In the genomic region with DNA sequence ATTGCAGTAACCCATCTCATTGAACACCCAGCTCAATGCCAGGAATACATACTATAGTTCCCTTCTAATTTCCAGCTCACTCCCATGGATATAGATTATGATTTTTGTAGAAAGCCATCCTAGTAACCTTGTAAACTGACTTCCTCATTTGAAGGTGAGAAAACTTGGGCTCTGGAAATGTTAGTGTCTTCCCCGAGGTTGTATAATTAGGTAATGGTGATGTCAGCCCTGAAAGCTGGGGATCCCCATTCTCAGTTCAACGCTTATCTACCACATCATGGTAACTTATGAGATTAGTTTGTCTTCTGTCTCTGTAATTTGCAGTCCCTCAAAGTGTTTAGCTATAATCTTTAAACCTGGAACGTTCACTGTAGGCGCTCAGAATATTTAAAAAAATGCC, we compare ENCODE assay signal across 32 cellular contexts.
"Had no signal": no experiment of that assay in that cellular context is flagged by ENCODE, and none has a peak within 500 bp of the region (broad histone marks: within the 10 kb centered on the region; RNA-seq: fewer than 3 reads in every experiment).

No MANE protein-coding gene starts in this region.

- ATAC-seq: activated CD8-positive, alpha-beta T cell treated with anti-CD3 and anti-CD28 coated beads for 36 hours; activated naive CD4-positive, alpha-beta T cell treated with anti-CD3 and anti-CD28 coated beads, Interleukin-2, amount 50 U/mL, for 72 hours; PC-3 had no signal

- H3K4me1 Mint-ChIP-seq: activated CD4-positive, alpha-beta T cell treated with anti-CD3 and anti-CD28 coated beads, Interleukin-2, amount 10 ng/mL, durations not matched to agents 24 days and 14 days; central memory CD8-positive, alpha-beta T cell had no signal

- H3K27me3 ChIP-seq: colonic mucosa, Peyer's patch, SJSA1 had no signal

- DNase-seq: activated CD4-positive, alpha-beta T cell treated with anti-CD3 and anti-CD28 coated beads, Interleukin-2, amount 10 ng/mL, durations not matched to agents 24 days and 14 days; activated CD4-positive, alpha-beta T cell treated with anti-CD3 and anti-CD28 coated beads, Interleukin-2, amount 50 U/mL, for 4 hours; activated CD8-positive, alpha-beta T cell treated with anti-CD3 and anti-CD28 coated beads for 36 hours; activated effector memory CD4-positive, alpha-beta T cell treated with Interleukin-2 at 50 U/mL for 16 hours; activated naive CD4-positive, alpha-beta T cell; activated T-cell treated with anti-CD3 and anti-CD28 coated beads, Interleukin-2, amount 50 U/mL, for 1 hour; amniotic stem cell; aorta; brain microvascular endothelial cell; colonic mucosa; MM.1S; NCI-H1092 treated with DMSO at 0.1 percent for 48 hours; NCI-H1417; NCI-H187 treated with DMSO at 0.1 percent for 48 hours; NCI-H2081; NCI-H2171 treated with DMSO at 0.1 percent for 48 hours; NCI-H2227 treated with DMSO at 0.1 percent for 48 hours; NCI-H446; NCI-H510A treated with DMSO at 0.1 percent for 48 hours; NCI-H69; PC-3; Peyer's patch; RPMI8226; SHP77 treated with DMSO at 0.1 percent for 48 hours; SK-N-SH had no signal

- H3K9me3 Mint-ChIP-seq: activated CD4-positive, alpha-beta T cell treated with anti-CD3 and anti-CD28 coated beads, Interleukin-2, amount 10 ng/mL, durations not matched to agents 24 days and 14 days; activated CD8-positive, alpha-beta T cell treated with anti-CD3 and anti-CD28 coated beads for 36 hours; activated T-helper 1 cell treated with anti-CD3 and anti-CD28 coated beads, Interleukin-12 subunit alpha, Interleukin-12 subunit beta, Interleukin-2, Interleukin-4 antibody, amounts not matched to agents 30 ng/mL and 10 ng/mL and 1 ng/mL, durations not matched to agents 14 hours and 24 hours and 36 hours; central memory CD8-positive, alpha-beta T cell; T-helper 1 cell treated with Interleukin-12 subunit alpha and Interleukin-12 subunit beta and Interleukin-4 antibody, amounts not matched to agents 30 μg/mL and 1 μg/mL, for 36 hours; T-helper 2 cell treated with Interferon-gamma antibody and Interleukin-4, amounts not matched to agents 5 μg/mL and 100 μg/mL, for 36 hours had no signal

- H3K36me3 ChIP-seq: brain microvascular endothelial cell, cardiac muscle cell, colonic mucosa, Peyer's patch, SJSA1 had no signal

- H3K4me1 ChIP-seq: colonic mucosa, Peyer's patch had no signal

- H3K27ac Mint-ChIP-seq: activated CD4-positive, alpha-beta T cell treated with anti-CD3 and anti-CD28 coated beads, Interleukin-2, amount 10 ng/mL, durations not matched to agents 24 days and 14 days; activated CD8-positive, alpha-beta T cell treated with anti-CD3 and anti-CD28 coated beads for 36 hours; activated naive CD4-positive, alpha-beta T cell treated with anti-CD3 and anti-CD28 coated beads, Interleukin-2, amount 50 U/mL, for 72 hours; activated T-helper 1 cell treated with anti-CD3 and anti-CD28 coated beads, Interleukin-12 subunit alpha, Interleukin-12 subunit beta, Interleukin-2, Interleukin-4 antibody, amounts not matched to agents 30 ng/mL and 10 ng/mL and 1 ng/mL, durations not matched to agents 14 hours and 24 hours and 36 hours; T-helper 1 cell treated with Interleukin-12 subunit alpha and Interleukin-12 subunit beta and Interleukin-4 antibody, amounts not matched to agents 30 μg/mL and 1 μg/mL, for 36 hours; T-helper 2 cell treated with Interferon-gamma antibody and Interleukin-4, amounts not matched to agents 5 μg/mL and 100 μg/mL, for 36 hours had no signal

- H3K9me3 ChIP-seq: colonic mucosa, Peyer's patch, SJSA1, SK-N-SH had no signal

- H3K4me3 Mint-ChIP-seq: activated CD4-positive, alpha-beta T cell treated with anti-CD3 and anti-CD28 coated beads, Interleukin-2, amount 10 ng/mL, durations not matched to agents 24 days and 14 days; activated CD8-positive, alpha-beta T cell treated with anti-CD3 and anti-CD28 coated beads for 36 hours; activated T-helper 1 cell treated with anti-CD3 and anti-CD28 coated beads, Interleukin-12 subunit alpha, Interleukin-12 subunit beta, Interleukin-2, Interleukin-4 antibody, amounts not matched to agents 30 ng/mL and 10 ng/mL and 1 ng/mL, durations not matched to agents 14 hours and 24 hours and 36 hours; central memory CD8-positive, alpha-beta T cell; T-helper 1 cell treated with Interleukin-12 subunit alpha and Interleukin-12 subunit beta and Interleukin-4 antibody, amounts not matched to agents 30 μg/mL and 1 μg/mL, for 36 hours; T-helper 2 cell treated with Interferon-gamma antibody and Interleukin-4, amounts not matched to agents 5 μg/mL and 100 μg/mL, for 36 hours had no signal

- H3K27ac ChIP-seq: brain microvascular endothelial cell, cardiac muscle cell, colonic mucosa, Peyer's patch, SJSA1 had no signal

- H3K4me3 ChIP-seq: cardiac muscle cell, colonic mucosa, Peyer's patch, SJSA1 had no signal
